1 cellular context compared by ENCODE assay signal in genomic region chr4:74874785-74875367, GRCh38.
TF ChIP-seq lines count a peak whose summit lies in the region.

No MANE protein-coding gene starts in this region.

TF ChIP-seq in endothelial cell of umbilical vein, 7 proteins besides CTCF, POLR2A, EP300 and RAD21:
- no peak for TF ChIP-seq GATA2 (IDR thresholded peaks at IDR 0.05; ENCODE audit: insufficient read depth, insufficient read length, low read depth, low read length)
- TF ChIP-seq MAX (IDR thresholded peaks at IDR 0.05; ENCODE audit: insufficient read depth, insufficient read length) = no peak
- TF ChIP-seq EZH2 (IDR thresholded peaks at IDR 0.05; ENCODE audit: borderline replicate concordance, low read depth, low read length, severe bottlenecking) = no peak
- no peak for TF ChIP-seq FOS (IDR thresholded peaks at IDR 0.05; ENCODE audit: borderline replicate concordance, insufficient read depth, low read length)
- no peak for TF ChIP-seq JUN (IDR thresholded peaks at IDR 0.05; ENCODE audit: borderline replicate concordance, insufficient read depth, insufficient read length, low read depth)
- no peak for TF ChIP-seq POLR2AphosphoS5 (IDR thresholded peaks at IDR 0.05; ENCODE audit: insufficient read depth, low read depth, low read length)
- TF ChIP-seq MYC (IDR thresholded peaks at IDR 0.05; ENCODE audit: low read depth, low read length) = no peak
